12 cellular contexts compared by ENCODE assay signal in genomic region chr21:45093064-45093532, GRCh38. TPM values are rescaled to one million over a fixed set of nuclear protein-coding genes. Genes with fewer than 3 reads are reported as not detected.
DNase-seq lines count a peak whose midpoint lies in the region; ATAC-seq and TF ChIP-seq lines count a peak whose summit lies in the region.
"Had no signal": no experiment of that assay in that cellular context is flagged by ENCODE, and none has a peak within 500 bp of the region (broad histone marks: within the 10 kb centered on the region; RNA-seq: fewer than 3 reads in every experiment).

No MANE protein-coding gene starts in this region.

- no peak overlapping the region for H3K27ac ChIP-seq in DND-41 (ENCODE audit: low read length)
- peak overlapping the region in 3 of 5 donors; percentile 8 to 77 (median 42) for H3K27ac ChIP-seq in adrenal gland
- peak overlapping the region; percentile 10 for H3K27ac ChIP-seq in skeletal muscle tissue (ENCODE audit: low read depth, low read length)

- H3K4me1 ChIP-seq in DND-41 (ENCODE audit: insufficient read depth, low read length) = peaks cover 9% of the 10 kb centered on the region
- peaks cover 8 to 23% of the 10 kb centered on the region in 2 donors for H3K4me1 ChIP-seq in adrenal gland (replicated peaks in 1 of 2)
- H3K4me1 ChIP-seq in skeletal muscle tissue (ENCODE audit: control insufficient read depth in 3 of 3, insufficient read depth in 3 of 3, low read length in 3 of 3) = peaks cover 27 to 50% (median 45%) of the 10 kb centered on the region in 3 donors

- H3K36me3 ChIP-seq in DND-41 (ENCODE audit: insufficient read depth, low read length) = no peaks in the 10 kb centered on the region
- H3K36me3 ChIP-seq in adrenal gland (replicated peaks in 1 of 2) = no peaks in the 10 kb centered on the region
- H3K36me3 ChIP-seq in skeletal muscle tissue (ENCODE audit: control insufficient read depth in 3 of 3, insufficient read depth in 3 of 3, low read length in 3 of 3) = no peaks in the 10 kb centered on the region
- H3K36me3 ChIP-seq: tibial nerve had no signal

- no peak for TF ChIP-seq CTCF in DND-41 (IDR thresholded peaks at IDR 0.05; ENCODE audit: borderline replicate concordance, extremely low read depth, low read length, poor library complexity, severe bottlenecking)
- no peak for TF ChIP-seq CTCF in adrenal gland (IDR thresholded peaks at IDR 0.05)

- H3K27me3 ChIP-seq in DND-41 (ENCODE audit: insufficient read depth, low read length, poor library complexity) (no peaks in the 10 kb centered on the region), adrenal gland (no peaks in the 10 kb centered on the region), skeletal muscle tissue (ENCODE audit: control insufficient read depth in 3 of 3, insufficient read depth in 3 of 3, low read length in 3 of 3) (no peaks in the 10 kb centered on the region)
- H3K27me3 ChIP-seq: tibial nerve had no signal

- H3K79me2 ChIP-seq in DND-41 (ENCODE audit: insufficient read depth, low read length) = peaks cover 69% of the 10 kb centered on the region

- H2AFZ ChIP-seq in DND-41 (ENCODE audit: low read depth, low read length) = no peak overlapping the region

- peak; percentile 47 for DNase-seq in DND-41
- DNase-seq in adrenal gland = peak; percentile 40 to 75 (median 66)
- no peak for DNase-seq in left colon
- DNase-seq in NCI-H146 treated with DMSO at 0.1 percent for 48 hours (lab: John Stamatoyannopoulos, UW; ENCODE audit: unreplicated experiment) = no peak
- no peak for DNase-seq in NCI-H1930 (lab: John Stamatoyannopoulos, UW)
- DNase-seq: activated T-cell treated with anti-CD3 and anti-CD28 coated beads, Interleukin-2, amount 50 U/mL, for 72 hours; effector CD8-positive, alpha-beta T cell; islet precursor cell had no signal

- H4K20me1 ChIP-seq in DND-41 (ENCODE audit: insufficient read depth, low read length) = peaks cover 48% of the 10 kb centered on the region

- intact Hi-C loops in adrenal gland (cut with DNase I) (no loop called here), left colon (cut with DNase I, micrococcal nuclease) (no loop called here)

- H3K4me3 ChIP-seq in DND-41 (ENCODE audit: low read depth in 1 of 2, low read length in 2 of 2) (no peak overlapping the region), adrenal gland (no peak overlapping the region), skeletal muscle tissue (ENCODE audit: low read length in 3 of 3) (peak overlapping the region; percentile 1 to 64 (median 35))

- H3K4me2 ChIP-seq in DND-41 (ENCODE audit: insufficient read depth, low read length) = no peak overlapping the region

- no peaks in the 10 kb centered on the region for H3K9me3 ChIP-seq in DND-41 (ENCODE audit: insufficient read depth, low read length, severe bottlenecking)
- no peaks in the 10 kb centered on the region for H3K9me3 ChIP-seq in adrenal gland (replicated peaks in 1 of 3)
- H3K9me3 ChIP-seq in skeletal muscle tissue (ENCODE audit: control insufficient read depth in 3 of 3, low read length in 3 of 3) = no peaks in the 10 kb centered on the region
- H3K9me3 ChIP-seq: tibial nerve had no signal

- no peak for TF ChIP-seq POLR2A in adrenal gland (IDR thresholded peaks at IDR 0.05)

- WGBS in adrenal gland, 4 donors = 40 to 58% (median 44%) methylated on average over 3 to 12 of the region's 12 CpGs

- H3K9ac ChIP-seq in DND-41 (ENCODE audit: low read depth, low read length) = no peak overlapping the region
- H3K9ac ChIP-seq in skeletal muscle tissue (ENCODE audit: low read depth in 1 of 3, low read length in 3 of 3) = peak overlapping the region in 2 of 3 donors; percentile 66 to 77

- ATAC-seq in DND-41 (ENCODE audit: insufficient read depth, low read depth) (peak; percentile 76), left colon (peak; percentile 64), GM18511 (IDR thresholded peaks at IDR 0.05; ENCODE audit: unreplicated experiment) (no peak), GM19328 (IDR thresholded peaks at IDR 0.05; ENCODE audit: unreplicated experiment) (no peak)
- ATAC-seq: activated T-cell treated with anti-CD3 and anti-CD28 coated beads, Interleukin-2, amount 50 U/mL, for 72 hours had no signal

RNA-seq across cellular contexts. Expression of gene ADARB1, which starts 18.7 kb away (rescaled TPM):
- total RNA-seq in adrenal gland = 10 to 100 TPM; 10.7 to 21.6 (median 18.4) TPM
- polyA plus RNA-seq in adrenal gland = 10 to 100 TPM in 2 of 3 donors, 1 to 10 TPM in 1; 7.5 to 16.3 (median 12.4) TPM
- 10 to 100 TPM in 1 of 2 donors, 1 to 10 TPM in 1; 6.9 to 12.4 TPM for total RNA-seq in left colon
- 16.2 TPM for total RNA-seq in skeletal muscle tissue

Comparison
In these comparisons a context has a peak if more than half of its experiments do, and no peak if none do; other contexts are left out.
1. ATAC-seq: peak in DND-41 (single experiment) and left colon (single experiment); none in GM18511 (single experiment) and GM19328 (single experiment).
2. DNase-seq: peak in DND-41 (single experiment) and adrenal gland (7 of 7); none in left colon (0 of 2), NCI-H146 treated with DMSO at 0.1 percent for 48 hours (single experiment) and NCI-H1930 (0 of 2).
3. H3K4me3 ChIP-seq: peak in skeletal muscle tissue (3 of 3); none in DND-41 (0 of 2) and adrenal gland (0 of 4).